ENCODE assay signal across 21 cellular contexts in the genomic region with DNA sequence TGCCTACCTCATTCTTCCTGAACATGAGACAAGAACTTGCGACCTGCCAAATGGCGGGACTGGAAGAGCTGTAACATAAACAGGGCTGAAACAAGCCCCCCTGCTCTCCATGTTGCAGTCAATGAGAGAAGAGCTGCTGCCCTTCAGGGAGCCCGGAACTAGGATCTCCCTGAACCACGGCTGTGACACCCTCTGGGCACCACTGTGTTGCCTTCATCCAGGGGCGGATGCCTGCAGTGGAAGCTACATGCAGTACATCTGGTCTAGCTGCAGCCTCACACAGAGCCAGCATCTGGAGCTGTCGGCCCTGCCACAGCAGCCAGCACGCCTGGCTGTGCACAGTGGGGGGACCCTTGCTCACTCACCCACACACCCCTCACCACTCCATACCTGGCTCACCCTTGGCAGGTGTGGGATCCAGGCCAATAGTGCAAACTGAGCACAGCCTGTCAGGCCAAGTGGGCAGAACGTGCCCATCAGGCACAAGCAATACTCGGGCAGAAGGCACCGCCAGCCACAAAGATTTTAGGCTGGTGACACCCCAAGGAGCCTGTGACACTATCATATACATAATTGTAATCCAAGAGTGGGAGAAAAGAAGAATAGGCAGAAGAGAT.
"Had no signal": no experiment of that assay in that cellular context is flagged by ENCODE, and none has a peak within 500 bp of the region (broad histone marks: within the 10 kb centered on the region; RNA-seq: fewer than 3 reads in every experiment).

No MANE protein-coding gene starts in this region.

- H3K36me3 Mint-ChIP-seq: memory B cell; naive B cell; natural killer cell treated with Interleukin-12 subunit alpha and Interleukin-12 subunit beta and Interleukin-15 and Interleukin-18, amount 100 ng/mL, for 72 hours; stimulated activated naive B cell treated with anti-CD40 and anti-IgM and Interleukin-4, amounts not matched to agents 10 μg/mL and 1 μg/mL and 100 μg/mL, for 72 hours had no signal

- H3K27me3 Mint-ChIP-seq: memory B cell; naive B cell; natural killer cell treated with Interleukin-12 subunit alpha and Interleukin-12 subunit beta and Interleukin-15 and Interleukin-18, amount 100 ng/mL, for 72 hours; stimulated activated naive B cell treated with anti-CD40 and anti-IgM and Interleukin-4, amounts not matched to agents 10 μg/mL and 1 μg/mL and 100 μg/mL, for 72 hours; stimulated activated naive CD8-positive, alpha-beta T cell treated with anti-CD3 and anti-CD28 coated beads, Interleukin-15, Interleukin-2, amounts not matched to agents 100 ng/mL and 50 ng/mL, for 24 hours had no signal

- H3K27ac Mint-ChIP-seq: memory B cell; mesothelial cell of epicardium; natural killer cell treated with Interleukin-12 subunit alpha and Interleukin-12 subunit beta and Interleukin-15 and Interleukin-18, amount 100 ng/mL, for 72 hours; stimulated activated naive B cell treated with anti-CD40 and anti-IgM and Interleukin-4, amounts not matched to agents 10 μg/mL and 1 μg/mL and 100 μg/mL, for 72 hours; stimulated activated naive CD8-positive, alpha-beta T cell treated with anti-CD3 and anti-CD28 coated beads, Interleukin-15, Interleukin-2, amounts not matched to agents 100 ng/mL and 50 ng/mL, for 24 hours had no signal

- H2AFZ ChIP-seq: parathyroid adenoma had no signal

- H3K27me3 ChIP-seq: dorsolateral prefrontal cortex, right atrium auricular region, sigmoid colon, tibial nerve, vagina had no signal

- H3K4me1 ChIP-seq: parathyroid adenoma, prostate gland, right atrium auricular region, sigmoid colon, tibial nerve, vagina had no signal

- H3K4me3 ChIP-seq: dorsolateral prefrontal cortex, lung, mucosa of descending colon, prostate gland, right atrium auricular region, sigmoid colon, thoracic aorta, tibial nerve, vagina had no signal

- H3K4me1 Mint-ChIP-seq: memory B cell; naive B cell; neural crest cell; stimulated activated naive B cell treated with anti-CD40 and anti-IgM and Interleukin-4, amounts not matched to agents 10 μg/mL and 1 μg/mL and 100 μg/mL, for 72 hours had no signal

- H3K27ac ChIP-seq: dorsolateral prefrontal cortex, parathyroid adenoma, prostate gland, right atrium auricular region, sigmoid colon, thoracic aorta, tibial nerve, vagina had no signal

- DNase-seq: dorsolateral prefrontal cortex; effector CD4-positive, alpha-beta T cell; head of caudate nucleus; mucosa of descending colon; naive B cell; sigmoid colon; stimulated activated CD4-positive, alpha-beta T cell treated with anti-CD3 and anti-CD28 coated beads, Interleukin-4, amount 100 ng/mL, for 4 hours; stimulated activated naive B cell treated with anti-CD40 and anti-IgM and Interleukin-4, amounts not matched to agents 10 μg/mL and 1 μg/mL and 100 μg/mL, for 72 hours had no signal

- H3K9ac ChIP-seq: parathyroid adenoma had no signal

- H3K36me3 ChIP-seq: prostate gland, right atrium auricular region, sigmoid colon, thoracic aorta, tibial nerve, vagina had no signal

- H3K9me3 ChIP-seq: prostate gland, vagina had no signal

- H3K4me3 Mint-ChIP-seq: memory B cell; mesothelial cell of epicardium; naive B cell; natural killer cell treated with Interleukin-12 subunit alpha and Interleukin-12 subunit beta and Interleukin-15 and Interleukin-18, amount 100 ng/mL, for 72 hours; neural crest cell; stimulated activated naive B cell treated with anti-CD40 and anti-IgM and Interleukin-4, amounts not matched to agents 10 μg/mL and 1 μg/mL and 100 μg/mL, for 72 hours; stimulated activated naive CD8-positive, alpha-beta T cell treated with anti-CD3 and anti-CD28 coated beads, Interleukin-15, Interleukin-2, amounts not matched to agents 100 ng/mL and 50 ng/mL, for 24 hours had no signal

- ATAC-seq: left lobe of liver; mucosa of descending colon; natural killer cell treated with Interleukin-12 subunit alpha and Interleukin-12 subunit beta and Interleukin-15 and Interleukin-18, amount 100 ng/mL, for 72 hours had no signal
